In genomic region chr22:17884951-17885350, GRCh38 we compare ENCODE assay signal across 19 cellular contexts.
"Had no signal": no experiment of that assay in that cellular context is flagged by ENCODE, and none has a peak within 500 bp of the region (broad histone marks: within the 10 kb centered on the region; RNA-seq: fewer than 3 reads in every experiment).

No MANE protein-coding gene starts in this region.

- H3K4me2 ChIP-seq: SK-N-SH had no signal

- H3K9ac ChIP-seq: SK-N-SH had no signal

- FAIRE-seq: pancreas had no signal

- H3K9me3 ChIP-seq: gastrocnemius medialis, heart right ventricle, pancreas, SK-N-SH had no signal

- H3K4me1 ChIP-seq: pancreas had no signal

- H3K27me3 ChIP-seq: gastrocnemius medialis, heart right ventricle, pancreas had no signal

- H3K4me3 ChIP-seq: gastrocnemius medialis, heart right ventricle, lung, pancreas had no signal

- H3K27ac ChIP-seq: pancreas, VCaP had no signal

- ATAC-seq: gastrocnemius medialis, left cardiac atrium, pancreas, T-cell had no signal

- H3K36me3 ChIP-seq: gastrocnemius medialis had no signal

- DNase-seq: activated CD4-positive, alpha-beta T cell treated with anti-CD3 and anti-CD28 coated beads for 1 hour; activated CD4-positive, alpha-beta T cell treated with anti-CD3 and anti-CD28 coated beads, Interleukin-2, amount 50 U/mL, for 48 hours; activated naive CD4-positive, alpha-beta T cell treated with anti-CD3 and anti-CD28 coated beads, Interleukin-2, amount 10 ng/mL, durations not matched to agents 7 days and 5 days; activated T-cell treated with anti-CD3 and anti-CD28 coated beads, Interleukin-2, amount 50 U/mL, for 1 hour; effector memory CD4-positive, alpha-beta T cell; gastrocnemius medialis; heart right ventricle; left cardiac atrium; midbrain; naive B cell; pancreas; SK-N-SH; stimulated activated CD4-positive, alpha-beta T cell treated with anti-CD3 and anti-CD28 coated beads, Interleukin-15, amount 100 ng/mL, for 24 hours; stimulated activated CD4-positive, alpha-beta T cell treated with anti-CD3 and anti-CD28 coated beads, Interleukin-4, amount 100 ng/mL, for 1 hour; stimulated activated naive CD4-positive, alpha-beta T cell treated with Interleukin-2 at 50 U/mL for 16 hours; T-cell; T1000 had no signal
